Comparison of ENCODE assay signal across 20 cellular contexts in genomic region chr3:127706785-127707351, GRCh38. TPM values are rescaled to one million over a fixed set of nuclear protein-coding genes. Genes with fewer than 3 reads are reported as not detected.
DNase-seq lines count a peak whose midpoint lies in the region; ATAC-seq and TF ChIP-seq lines count a peak whose summit lies in the region.
"Had no signal": no experiment of that assay in that cellular context is flagged by ENCODE, and none has a peak within 500 bp of the region (broad histone marks: within the 10 kb centered on the region; RNA-seq: fewer than 3 reads in every experiment).

No MANE protein-coding gene starts in this region.

- no peak overlapping the region for H2AFZ ChIP-seq in OCI-LY7 (ENCODE audit: low read length)
- H2AFZ ChIP-seq: parathyroid adenoma, PC-9 had no signal

- H3K36me3 Mint-ChIP-seq in activated T-cell treated with anti-CD3 and anti-CD28 coated beads, Interleukin-2, amount 50 U/mL, for 24 hours (ENCODE audit: low read depth): no peaks in the 10 kb centered on the region
- H3K36me3 Mint-ChIP-seq in activated T-helper 17 cell treated with anti-CD3 and anti-CD28 coated beads, Interleukin-2, amount 50 U/mL, for 72 hours (ENCODE audit: low read depth): no peaks in the 10 kb centered on the region
- H3K36me3 Mint-ChIP-seq: activated CD4-positive, alpha-beta memory T cell treated with anti-CD3 and anti-CD28 coated beads for 36 hours had no signal

- CTCF ChIA-PET in OCI-LY7 (lab: Charles Lee; ENCODE audit: unreplicated experiment): no interaction called here

- BruUV-seq in OCI-LY7 (replicated peaks; lab: Mats Ljungman, UMichigan): no TSS peak

- H3K27ac ChIP-seq in dorsolateral prefrontal cortex: peak overlapping the region in 58 of 59 donors; percentile 30 to 92 (median 83)
- peak overlapping the region; percentile 28 to 68 (median 56) for H3K27ac ChIP-seq in transverse colon
- no peak overlapping the region for H3K27ac ChIP-seq in OCI-LY7 (ENCODE audit: low read depth, low read length, poor library complexity, severe bottlenecking)
- H3K27ac ChIP-seq: C4-2B, colonic mucosa, HL-60, parathyroid adenoma, PC-9 had no signal

- H3K4me3 ChIP-seq in dorsolateral prefrontal cortex (no peak overlapping the region), mucosa of descending colon (no peak overlapping the region), transverse colon (no peak overlapping the region), OCI-LY7 (ENCODE audit: low read depth, low read length, poor library complexity, severe bottlenecking) (no peak overlapping the region)
- H3K4me3 ChIP-seq: colonic mucosa, GM23338, PC-9 had no signal

- peak; percentile 8 for ATAC-seq in mucosa of descending colon
- no peak for ATAC-seq in activated T-helper 17 cell treated with anti-CD3 and anti-CD28 coated beads, Interleukin-2, amount 50 U/mL, for 72 hours (replicated peaks)
- ATAC-seq: activated T-cell treated with anti-CD3 and anti-CD28 coated beads, Interleukin-2, amount 50 U/mL, for 72 hours; GM23338; SK-N-SH treated with all-trans-retinoic acid at 6 μM for 48 hours had no signal

- TF ChIP-seq CTCF in dorsolateral prefrontal cortex (IDR thresholded peaks at IDR 0.05 in 54 of 56, conservative IDR thresholded peaks at IDR 0.05 in 2 of 56; ENCODE audit: low read depth in 1 of 56, partially characterized antibody in 56 of 56) (no peak), mucosa of descending colon (IDR thresholded peaks at IDR 0.05) (no peak), transverse colon (IDR thresholded peaks at IDR 0.05) (no peak), OCI-LY7 (conservative IDR thresholded peaks at IDR 0.05; ENCODE audit: low read length) (no peak)

- no peaks in the 10 kb centered on the region for H3K9me2 ChIP-seq in OCI-LY7 (ENCODE audit: insufficient read depth, low read length)

- H3K27ac Mint-ChIP-seq in activated T-cell treated with anti-CD3 and anti-CD28 coated beads, Interleukin-2, amount 50 U/mL, for 24 hours: no peak overlapping the region
- H3K27ac Mint-ChIP-seq in activated T-helper 17 cell treated with anti-CD3 and anti-CD28 coated beads, Interleukin-2, amount 50 U/mL, for 72 hours: no peak overlapping the region
- H3K27ac Mint-ChIP-seq: activated CD4-positive, alpha-beta memory T cell treated with anti-CD3 and anti-CD28 coated beads for 36 hours; activated T-cell treated with anti-CD3 and anti-CD28 coated beads, Interleukin-2, amount 50 U/mL, for 72 hours; GM23338 had no signal

- no peak overlapping the region for H3K4me3 Mint-ChIP-seq in activated T-cell treated with anti-CD3 and anti-CD28 coated beads, Interleukin-2, amount 50 U/mL, for 24 hours
- H3K4me3 Mint-ChIP-seq in activated T-helper 17 cell treated with anti-CD3 and anti-CD28 coated beads, Interleukin-2, amount 50 U/mL, for 72 hours: no peak overlapping the region
- H3K4me3 Mint-ChIP-seq: activated CD4-positive, alpha-beta memory T cell treated with anti-CD3 and anti-CD28 coated beads for 36 hours; activated T-cell treated with anti-CD3 and anti-CD28 coated beads, Interleukin-2, amount 50 U/mL, for 72 hours; GM23338 had no signal

- no peak for TF ChIP-seq EP300 in transverse colon (IDR thresholded peaks at IDR 0.05; ENCODE audit: low read depth)

- H3K9me3 Mint-ChIP-seq in activated T-cell treated with anti-CD3 and anti-CD28 coated beads, Interleukin-2, amount 50 U/mL, for 24 hours: peaks cover 3% of the 10 kb centered on the region
- H3K9me3 Mint-ChIP-seq in activated T-helper 17 cell treated with anti-CD3 and anti-CD28 coated beads, Interleukin-2, amount 50 U/mL, for 72 hours: no peaks in the 10 kb centered on the region

- H3K79me2 ChIP-seq in OCI-LY7 (ENCODE audit: insufficient read depth, low read depth, low read length): no peaks in the 10 kb centered on the region
- H3K79me2 ChIP-seq: parathyroid adenoma had no signal

- H3K4me1 ChIP-seq in mucosa of descending colon (ENCODE audit: low read depth): no peaks in the 10 kb centered on the region
- peaks cover 0 to 13% (median 8%) of the 10 kb centered on the region in 4 donors for H3K4me1 ChIP-seq in transverse colon
- no peaks in the 10 kb centered on the region for H3K4me1 ChIP-seq in OCI-LY7 (ENCODE audit: insufficient read depth, low read length, poor library complexity, severe bottlenecking)
- H3K4me1 ChIP-seq: colonic mucosa, parathyroid adenoma had no signal

- intact Hi-C loops in dorsolateral prefrontal cortex (cut with DNase I) (loop anchor here in 1 of 2 donors (5.0 kb wide), 1 partner anchor 55 kb away; no protein-coding TSS in a partner anchor), mucosa of descending colon (cut with DNase I, micrococcal nuclease) (no loop called here), transverse colon (cut with DNase I; ENCODE audit: low total_unique reads) (no loop called here), OCI-LY7 (cut with micrococcal nuclease; ENCODE audit: unreplicated experiment) (no loop called here)

- 91 to 94% methylated on average over 7 to 16 of the region's 16 CpGs for WGBS in transverse colon (ENCODE audit: low coverage in 1 of 2), 2 donors

- no peaks in the 10 kb centered on the region for H3K9me3 ChIP-seq in mucosa of descending colon
- no peaks in the 10 kb centered on the region for H3K9me3 ChIP-seq in transverse colon
- H3K9me3 ChIP-seq in OCI-LY7 (ENCODE audit: low read length): no peaks in the 10 kb centered on the region
- H3K9me3 ChIP-seq: colonic mucosa had no signal

- H3K36me3 ChIP-seq in mucosa of descending colon (ENCODE audit: low read depth) (no peaks in the 10 kb centered on the region), transverse colon (no peaks in the 10 kb centered on the region), OCI-LY7 (ENCODE audit: insufficient read depth, low read length) (peaks cover 61% of the 10 kb centered on the region)

- TF ChIP-seq POLR2A in transverse colon (IDR thresholded peaks at IDR 0.05): no peak

- peaks cover 3% of the 10 kb centered on the region for H3K4me1 Mint-ChIP-seq in activated T-cell treated with anti-CD3 and anti-CD28 coated beads, Interleukin-2, amount 50 U/mL, for 24 hours (ENCODE audit: low read depth)
- H3K4me1 Mint-ChIP-seq in activated T-helper 17 cell treated with anti-CD3 and anti-CD28 coated beads, Interleukin-2, amount 50 U/mL, for 72 hours: no peaks in the 10 kb centered on the region

- POLR2A ChIA-PET in OCI-LY7 (lab: Charles Lee): interaction anchor here (1.3 kb wide), 1 partner anchor 23 kb away, joined by 3 read pairs; no protein-coding TSS in a partner anchor

- H3K27me3 Mint-ChIP-seq in activated T-cell treated with anti-CD3 and anti-CD28 coated beads, Interleukin-2, amount 50 U/mL, for 24 hours: peaks cover 8% of the 10 kb centered on the region
- no peaks in the 10 kb centered on the region for H3K27me3 Mint-ChIP-seq in activated T-helper 17 cell treated with anti-CD3 and anti-CD28 coated beads, Interleukin-2, amount 50 U/mL, for 72 hours

- in situ Hi-C loops in transverse colon (cut with MboI; ENCODE audit: low pct_ligation_motif_present in 1 of 4, low pct_unique_long_range_greater_than_20kb in 1 of 4, low sequenced_read_pairs in 3 of 4): no loop called here

- peak; percentile 2 for DNase-seq in activated T-cell treated with anti-CD3 and anti-CD28 coated beads, Interleukin-2, amount 50 U/mL, for 24 hours
- no peak for DNase-seq in activated T-cell treated with anti-CD3 and anti-CD28 coated beads, Interleukin-2, amount 50 U/mL, for 1 hour
- peak in 4 of 10 donors; percentile 16 to 38 (median 28) for DNase-seq in dorsolateral prefrontal cortex
- DNase-seq in mucosa of descending colon: no peak
- peak; percentile 3 for DNase-seq in transverse colon
- no peak for DNase-seq in inferior parietal cortex (ENCODE audit: extremely low spot score)
- DNase-seq in OCI-LY7 (ENCODE audit: low spot score): no peak
- DNase-seq: activated CD4-positive, alpha-beta memory T cell treated with anti-CD3 and anti-CD28 coated beads for 36 hours; activated T-cell treated with anti-CD3 and anti-CD28 coated beads, Interleukin-2, amount 50 U/mL, for 72 hours; colonic mucosa; DMS79 treated with DMSO at 0.1 percent for 48 hours; NCI-H1105 treated with DMSO at 0.1 percent for 48 hours; PC-9; stimulated activated CD4-positive, alpha-beta T cell treated with anti-CD3 and anti-CD28 coated beads, Interleukin-15, amount 100 ng/mL, for 24 hours had no signal

- H3K27me3 ChIP-seq in dorsolateral prefrontal cortex (no peaks in the 10 kb centered on the region), transverse colon (no peaks in the 10 kb centered on the region)
- H3K27me3 ChIP-seq: colonic mucosa had no signal

- H4K20me1 ChIP-seq in OCI-LY7 (ENCODE audit: insufficient read depth, low read length): no peaks in the 10 kb centered on the region

- H3K4me2 ChIP-seq in OCI-LY7 (ENCODE audit: low read length): no peak overlapping the region
- H3K4me2 ChIP-seq: GM23338, PC-9 had no signal

RNA-seq across cellular contexts. Expression of gene ABTB1, which starts 34.1 kb away (rescaled TPM):
- 100 to 1,000 TPM in 24 of 120 experiments, 10 to 100 TPM in 96; 63.6 to 129 (median 87.7) TPM for total RNA-seq in dorsolateral prefrontal cortex
- total RNA-seq in mucosa of descending colon: 10 to 100 TPM; 19.9 to 48.7 (median 33.7) TPM
- total RNA-seq in transverse colon: 10 to 100 TPM; 29.6 to 80.4 (median 45.8) TPM
- total RNA-seq in activated T-helper 17 cell treated with anti-CD3 and anti-CD28 coated beads, Interleukin-2, amount 50 U/mL, for 72 hours: 10 to 100 TPM; 16.1 to 23.6 TPM
- total RNA-seq in OCI-LY7 (2014; rRNA removed; shearing (Covaris generic)): 4.4 and 9.1 TPM in 2 replicates
- 14.0 and 14.5 TPM in 2 replicates for total RNA-seq in OCI-LY7 (2022)

Comparison
In these comparisons a context has a peak if more than half of its experiments do, and no peak if none do; other contexts are left out.
1. DNase-seq: peak in activated T-cell treated with anti-CD3 and anti-CD28 coated beads, Interleukin-2, amount 50 U/mL, for 24 hours (single experiment) and transverse colon (single experiment); none in activated T-cell treated with anti-CD3 and anti-CD28 coated beads, Interleukin-2, amount 50 U/mL, for 1 hour (single experiment), mucosa of descending colon (0 of 3), inferior parietal cortex (single experiment) and OCI-LY7 (single experiment).